Comparison of ENCODE assay signal across 27 cellular contexts in genomic region chr12:102232446-102232845, GRCh38. TPM values are rescaled to one million over a fixed set of nuclear protein-coding genes. Genes with fewer than 3 reads are reported as not detected.
A peak's percentile ranks its signal among the peaks of the same experiment; 100 is the strongest.
DNase-seq lines count a peak whose midpoint lies in the region; ATAC-seq and TF ChIP-seq lines count a peak whose summit lies in the region.
"Had no signal": no experiment of that assay in that cellular context is flagged by ENCODE, and none has a peak within 500 bp of the region (broad histone marks: within the 10 kb centered on the region; RNA-seq: fewer than 3 reads in every experiment).

No MANE protein-coding gene starts in this region.

- no peaks in the 10 kb centered on the region for H3K9me2 ChIP-seq in hepatocyte (replicated peaks; ENCODE audit: insufficient read depth)

- DNase-seq in Right ventricle myocardium superior: no peak
- no peak for DNase-seq in right atrium auricular region (ENCODE audit: low spot score)
- DNase-seq in astrocyte of the spinal cord (ENCODE audit: low read depth, low spot score): peak; percentile 3
- peak; percentile 14 for DNase-seq in hepatocyte (ENCODE audit: low spot score)
- DNase-seq in vagina (ENCODE audit: extremely low spot score in 2 of 2): no peak
- no peak for DNase-seq in activated T-cell treated with anti-CD3 and anti-CD28 coated beads, Interleukin-2, amount 50 U/mL, for 72 hours
- no peak for DNase-seq in ureter (ENCODE audit: low spot score)
- DNase-seq: activated CD8-positive, alpha-beta memory T cell treated with anti-CD3 and anti-CD28 coated beads for 24 hours; activated naive CD8-positive, alpha-beta T cell treated with anti-CD3 and anti-CD28 coated beads for 36 hours; caudate nucleus; CD4-positive, alpha-beta memory T cell; DMS79 treated with DMSO at 0.1 percent for 48 hours; HCEC 1CT; islet precursor cell; NCI-H2081 treated with DMSO at 0.1 percent for 48 hours; NCI-H524 treated with DMSO at 0.1 percent for 48 hours; stimulated activated CD4-positive, alpha-beta T cell treated with anti-CD3 and anti-CD28 coated beads, Interleukin-12 subunit alpha, Interleukin-12 subunit beta, amount 100 ng/mL, for 4 hours had no signal

- no peaks in the 10 kb centered on the region for H3K36me3 Mint-ChIP-seq in activated T-cell treated with anti-CD3 and anti-CD28 coated beads, Interleukin-2, amount 50 U/mL, for 72 hours (ENCODE audit: insufficient read depth in 2 of 2)
- H3K36me3 Mint-ChIP-seq: activated naive CD8-positive, alpha-beta T cell treated with anti-CD3 and anti-CD28 coated beads for 36 hours; CD4-positive, alpha-beta memory T cell; memory B cell; natural killer cell treated with Interleukin-12 subunit alpha and Interleukin-12 subunit beta and Interleukin-15 and Interleukin-18, amount 100 ng/mL, for 72 hours had no signal

- in situ Hi-C loops in astrocyte of the spinal cord (cut with HindIII; ENCODE audit: low sequenced_read_pairs): no loop called here

- intact Hi-C loops in Right ventricle myocardium superior (cut with DNase I): no loop called here
- intact Hi-C loops in vagina (cut with DNase I): no loop called here

- no peaks in the 10 kb centered on the region for H3K4me1 Mint-ChIP-seq in activated T-cell treated with anti-CD3 and anti-CD28 coated beads, Interleukin-2, amount 50 U/mL, for 72 hours (ENCODE audit: low read depth)
- H3K4me1 Mint-ChIP-seq: activated naive CD8-positive, alpha-beta T cell treated with anti-CD3 and anti-CD28 coated beads for 36 hours; CD4-positive, alpha-beta memory T cell; memory B cell had no signal

- no peak overlapping the region for H3K4me2 ChIP-seq in hepatocyte
- H3K4me2 ChIP-seq: KMS-11 had no signal

- no peak overlapping the region for H3K4me3 ChIP-seq in right atrium auricular region
- no peak overlapping the region for H3K4me3 ChIP-seq in astrocyte of the spinal cord (ENCODE audit: low read depth, low read length)
- H3K4me3 ChIP-seq in hepatocyte: no peak overlapping the region
- no peak overlapping the region for H3K4me3 ChIP-seq in vagina
- H3K4me3 ChIP-seq: prostate gland, tibial artery had no signal

- TF ChIP-seq CTCF in right atrium auricular region (IDR thresholded peaks at IDR 0.05) (no peak), astrocyte of the spinal cord (IDR thresholded peaks at IDR 0.05; ENCODE audit: low read depth, low read length) (no peak), hepatocyte (IDR thresholded peaks at IDR 0.05; ENCODE audit: poor library complexity) (no peak), vagina (IDR thresholded peaks at IDR 0.05) (no peak)

- H3K27me3 Mint-ChIP-seq in activated T-cell treated with anti-CD3 and anti-CD28 coated beads, Interleukin-2, amount 50 U/mL, for 72 hours (ENCODE audit: low read depth): peaks cover 17% of the 10 kb centered on the region

- H3K27me3 ChIP-seq in right atrium auricular region: no peaks in the 10 kb centered on the region
- H3K27me3 ChIP-seq in hepatocyte: no peaks in the 10 kb centered on the region
- no peaks in the 10 kb centered on the region for H3K27me3 ChIP-seq in vagina
- H3K27me3 ChIP-seq: tibial artery had no signal

- no peak for TF ChIP-seq POLR2A in vagina (IDR thresholded peaks at IDR 0.05)

- no peaks in the 10 kb centered on the region for H3K9me3 ChIP-seq in right atrium auricular region
- no peaks in the 10 kb centered on the region for H3K9me3 ChIP-seq in hepatocyte (ENCODE audit: low read depth)
- H3K9me3 ChIP-seq in vagina: no peaks in the 10 kb centered on the region
- H3K9me3 ChIP-seq: prostate gland, tibial artery had no signal

- no peak overlapping the region for H3K4me3 Mint-ChIP-seq in activated T-cell treated with anti-CD3 and anti-CD28 coated beads, Interleukin-2, amount 50 U/mL, for 72 hours
- H3K4me3 Mint-ChIP-seq: activated naive CD8-positive, alpha-beta T cell treated with anti-CD3 and anti-CD28 coated beads for 36 hours; CD4-positive, alpha-beta memory T cell; memory B cell; natural killer cell treated with Interleukin-12 subunit alpha and Interleukin-12 subunit beta and Interleukin-15 and Interleukin-18, amount 100 ng/mL, for 72 hours; T-helper 2 cell treated with Interferon-gamma antibody and Interleukin-4, amounts not matched to agents 5 μg/mL and 100 μg/mL, for 36 hours had no signal

- H3K4me1 ChIP-seq in right atrium auricular region: peaks cover 0 to 3% of the 10 kb centered on the region in 2 donors
- no peaks in the 10 kb centered on the region for H3K4me1 ChIP-seq in hepatocyte (ENCODE audit: insufficient read depth)
- no peaks in the 10 kb centered on the region for H3K4me1 ChIP-seq in vagina
- H3K4me1 ChIP-seq: prostate gland, tibial artery had no signal

- no peaks in the 10 kb centered on the region for H3K9me3 Mint-ChIP-seq in activated T-cell treated with anti-CD3 and anti-CD28 coated beads, Interleukin-2, amount 50 U/mL, for 72 hours
- H3K9me3 Mint-ChIP-seq: activated naive CD8-positive, alpha-beta T cell treated with anti-CD3 and anti-CD28 coated beads for 36 hours; memory B cell; T-helper 2 cell treated with Interferon-gamma antibody and Interleukin-4, amounts not matched to agents 5 μg/mL and 100 μg/mL, for 36 hours had no signal

- WGBS in hepatocyte (ENCODE audit: low lambda C conversion rate, missing lambda C conversion rate): 45% methylated on average over 1 of the region's 1 CpG

- ATAC-seq in Right ventricle myocardium superior (ENCODE audit: poor library complexity) (peak; percentile 68), HG02678 (IDR thresholded peaks at IDR 0.05; ENCODE audit: unreplicated experiment) (no peak)
- ATAC-seq in activated T-cell treated with anti-CD3 and anti-CD28 coated beads, Interleukin-2, amount 50 U/mL, for 72 hours (replicated peaks in 1 of 2): no peak
- ATAC-seq: activated CD4-positive, CD25-positive, alpha-beta regulatory T cell treated with anti-CD3 and anti-CD28 coated beads, Interleukin-2, amount 50 U/mL, for 24 hours; natural killer cell treated with Interleukin-12 subunit alpha and Interleukin-12 subunit beta and Interleukin-15 and Interleukin-18, amount 100 ng/mL, for 72 hours had no signal

- H3K36me3 ChIP-seq in right atrium auricular region: no peaks in the 10 kb centered on the region
- no peaks in the 10 kb centered on the region for H3K36me3 ChIP-seq in hepatocyte (replicated peaks; ENCODE audit: insufficient read depth, low read depth)
- H3K36me3 ChIP-seq in vagina: no peaks in the 10 kb centered on the region
- H3K36me3 ChIP-seq: prostate gland, tibial artery had no signal

- H3K27ac ChIP-seq in right atrium auricular region: no peak overlapping the region
- H3K27ac ChIP-seq in hepatocyte: peak overlapping the region; percentile 54
- peak overlapping the region; percentile 37 for H3K27ac ChIP-seq in vagina
- H3K27ac ChIP-seq: KMS-11, prostate gland, tibial artery had no signal

- no peak overlapping the region for H2AFZ ChIP-seq in hepatocyte

- H3K27ac Mint-ChIP-seq in activated T-cell treated with anti-CD3 and anti-CD28 coated beads, Interleukin-2, amount 50 U/mL, for 72 hours: no peak overlapping the region
- H3K27ac Mint-ChIP-seq: activated naive CD8-positive, alpha-beta T cell treated with anti-CD3 and anti-CD28 coated beads for 36 hours; CD4-positive, alpha-beta memory T cell; memory B cell; natural killer cell treated with Interleukin-12 subunit alpha and Interleukin-12 subunit beta and Interleukin-15 and Interleukin-18, amount 100 ng/mL, for 72 hours; T-helper 2 cell treated with Interferon-gamma antibody and Interleukin-4, amounts not matched to agents 5 μg/mL and 100 μg/mL, for 36 hours had no signal

- no peaks in the 10 kb centered on the region for H3K79me2 ChIP-seq in hepatocyte

- no peaks in the 10 kb centered on the region for H4K20me1 ChIP-seq in hepatocyte (ENCODE audit: insufficient read depth, poor library complexity, severe bottlenecking)

RNA-seq across cellular contexts. Expression of gene PMCH, which starts 34.8 kb away (rescaled TPM):
- not detected for total RNA-seq in Right ventricle myocardium superior
- total RNA-seq in right atrium auricular region: not detected
- 1.3 TPM in 1 of 2 replicates, not detected in the other for total RNA-seq in hepatocyte
- polyA plus RNA-seq in hepatocyte: not detected in 2 replicates
- total RNA-seq in vagina: not detected
- total RNA-seq in activated T-cell treated with anti-CD3 and anti-CD28 coated beads, Interleukin-2, amount 50 U/mL, for 72 hours: 1 to 10 TPM; 1.1 to 1.2 TPM
- not detected for total RNA-seq in ureter
- total RNA-seq: A172; CD4-positive, alpha-beta memory T cell; natural killer cell treated with Interleukin-12 subunit alpha and Interleukin-12 subunit beta and Interleukin-15 and Interleukin-18, amount 100 ng/mL, for 72 hours; prostate gland had no signal
- polyA plus RNA-seq: CD4-positive, alpha-beta memory T cell; esophagus had no signal

Comparison
In these comparisons a context has a peak if more than half of its experiments do, and no peak if none do; other contexts are left out.
1. DNase-seq: peak in astrocyte of the spinal cord (single experiment) and hepatocyte (single experiment); none in Right ventricle myocardium superior (single experiment), right atrium auricular region (single experiment), vagina (0 of 2), activated T-cell treated with anti-CD3 and anti-CD28 coated beads, Interleukin-2, amount 50 U/mL, for 72 hours (0 of 2) and ureter (single experiment).
2. H3K27ac ChIP-seq: peak in hepatocyte (single experiment) and vagina (single experiment); none in right atrium auricular region (0 of 2).